12 cellular contexts compared by ENCODE assay signal in the genomic region with DNA sequence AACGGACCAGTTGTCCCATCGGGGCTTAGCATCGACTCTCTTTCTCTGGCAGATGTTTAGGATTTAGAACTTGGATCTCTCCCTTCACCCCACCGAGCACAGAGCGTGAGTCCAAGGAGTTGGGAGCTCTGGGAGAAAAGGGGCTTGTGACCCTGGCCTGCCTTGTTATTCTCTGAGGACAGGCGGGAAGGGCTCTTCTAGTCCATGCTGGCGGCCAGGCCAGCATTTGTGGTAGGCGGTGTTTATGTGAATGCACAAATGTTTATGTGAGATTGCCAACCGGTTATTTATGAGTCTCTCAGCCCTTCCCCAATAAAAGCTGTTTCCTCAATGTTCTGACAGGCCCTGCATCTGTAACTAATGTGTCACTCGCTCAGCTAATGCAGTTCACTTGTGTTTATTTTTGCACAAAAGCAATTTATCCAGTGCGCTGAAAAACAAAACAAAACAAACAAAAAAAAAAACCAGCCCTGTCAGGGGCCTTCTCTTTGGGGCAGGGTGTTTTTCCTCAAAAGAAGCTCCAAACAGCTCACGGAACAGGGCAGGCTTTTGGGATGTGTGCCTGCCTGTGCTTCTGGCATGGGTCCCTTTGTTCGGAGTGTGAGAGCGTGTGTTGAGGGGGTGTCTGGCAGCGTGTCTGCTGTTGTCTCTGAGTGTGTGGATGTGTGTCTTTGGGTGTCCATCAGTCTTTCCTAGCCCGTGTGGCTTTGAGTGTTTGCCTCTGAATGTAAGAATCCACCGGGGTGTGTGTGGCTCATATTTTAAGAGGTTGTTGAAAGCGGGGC. TPM values are rescaled to one million over a fixed set of nuclear protein-coding genes. Genes with fewer than 3 reads are reported as not detected.
DNase-seq lines count a peak whose midpoint lies in the region; ATAC-seq and TF ChIP-seq lines count a peak whose summit lies in the region.
"Had no signal": no experiment of that assay in that cellular context is flagged by ENCODE, and none has a peak within 500 bp of the region (broad histone marks: within the 10 kb centered on the region; RNA-seq: fewer than 3 reads in every experiment).

No MANE protein-coding gene starts in this region.

- H3K9me3 Mint-ChIP-seq in mesothelial cell of epicardium = no peaks in the 10 kb centered on the region
- H3K9me3 Mint-ChIP-seq in T-helper 2 cell treated with Interferon-gamma antibody and Interleukin-4, amounts not matched to agents 5 μg/mL and 100 μg/mL, for 36 hours = no peaks in the 10 kb centered on the region

- H3K4me1 Mint-ChIP-seq in mesothelial cell of epicardium = peaks cover 30% of the 10 kb centered on the region
- H3K4me1 Mint-ChIP-seq in T-helper 2 cell treated with Interferon-gamma antibody and Interleukin-4, amounts not matched to agents 5 μg/mL and 100 μg/mL, for 36 hours (ENCODE audit: low read depth) = no peaks in the 10 kb centered on the region

- peak; percentile 47 for ATAC-seq in upper lobe of right lung
- no peak for ATAC-seq in GM21367 (IDR thresholded peaks at IDR 0.05; ENCODE audit: unreplicated experiment)

- TF ChIP-seq CTCF in mesothelial cell of epicardium (IDR thresholded peaks at IDR 0.05; ENCODE audit: unreplicated experiment) (no peak), upper lobe of right lung (IDR thresholded peaks at IDR 0.05) (no peak), RWPE1 (conservative IDR thresholded peaks at IDR 0.05; ENCODE audit: low read depth) (no peak)

- no peaks in the 10 kb centered on the region for H3K36me3 Mint-ChIP-seq in mesothelial cell of epicardium
- no peaks in the 10 kb centered on the region for H3K36me3 Mint-ChIP-seq in T-helper 2 cell treated with Interferon-gamma antibody and Interleukin-4, amounts not matched to agents 5 μg/mL and 100 μg/mL, for 36 hours (ENCODE audit: low read depth)
- H3K36me3 Mint-ChIP-seq: activated naive CD8-positive, alpha-beta T cell treated with anti-CD3 and anti-CD28 coated beads, Interleukin-2, amount 10 ng/mL, durations not matched to agents 7 days and 5 days had no signal

- DNase-seq in NCI-H2107 treated with DMSO at 0.1 percent for 48 hours (lab: John Stamatoyannopoulos, UW; ENCODE audit: unreplicated experiment) (peak; percentile 12), NCI-H2107 (lab: John Stamatoyannopoulos, UW) (no peak), mesothelial cell of epicardium (ENCODE audit: low spot score in 2 of 2, unreplicated experiment in 2 of 2) (no peak), upper lobe of right lung (peak; percentile 60), RWPE1 (ENCODE audit: low spot score) (no peak)
- DNase-seq in T-helper 2 cell treated with Interferon-gamma antibody and Interleukin-4, amounts not matched to agents 5 μg/mL and 100 μg/mL, for 36 hours (ENCODE audit: low spot score) = no peak
- DNase-seq: activated CD4-positive, CD25-positive, alpha-beta regulatory T cell; activated naive CD8-positive, alpha-beta T cell treated with anti-CD3 and anti-CD28 coated beads, Interleukin-2, amount 10 ng/mL, durations not matched to agents 7 days and 5 days; glutamatergic neuron had no signal

- CTCF ChIA-PET in RWPE1 (lab: Yijun Ruan, JAX) = interaction anchor here (0.9 kb wide), 1 partner anchor 17 kb away, joined by 5 read pairs; no protein-coding TSS in a partner anchor

- H3K4me1 ChIP-seq in esophagus (ENCODE audit: control insufficient read depth in 2 of 2, insufficient read depth in 2 of 2, low read length in 1 of 2) (peaks cover 0 to 9% of the 10 kb centered on the region in 2 donors), upper lobe of right lung (peaks cover 14% of the 10 kb centered on the region)

- POLR2A ChIA-PET in RWPE1 (lab: Yijun Ruan, JAX; ENCODE audit: low non-redundant PET) = no interaction called here

- WGBS in esophagus, 2 donors = 24 to 42% methylated on average over 18 of the region's 18 CpGs

- no peaks in the 10 kb centered on the region for H3K9me3 ChIP-seq in esophagus (ENCODE audit: control insufficient read depth in 2 of 2, insufficient read depth in 1 of 2, low read depth in 1 of 2, low read length in 1 of 2)
- no peaks in the 10 kb centered on the region for H3K9me3 ChIP-seq in upper lobe of right lung

- peak overlapping the region; percentile 68 for H3K27ac Mint-ChIP-seq in mesothelial cell of epicardium
- H3K27ac Mint-ChIP-seq in T-helper 2 cell treated with Interferon-gamma antibody and Interleukin-4, amounts not matched to agents 5 μg/mL and 100 μg/mL, for 36 hours = no peak overlapping the region
- H3K27ac Mint-ChIP-seq: activated naive CD8-positive, alpha-beta T cell treated with anti-CD3 and anti-CD28 coated beads, Interleukin-2, amount 10 ng/mL, durations not matched to agents 7 days and 5 days had no signal

- no peaks in the 10 kb centered on the region for H3K36me3 ChIP-seq in esophagus (ENCODE audit: control insufficient read depth in 2 of 2, insufficient read depth in 2 of 2, low read length in 1 of 2)
- no peaks in the 10 kb centered on the region for H3K36me3 ChIP-seq in upper lobe of right lung

- H3K4me3 ChIP-seq in esophagus (ENCODE audit: low read depth in 1 of 2, low read length in 2 of 2) (no peak overlapping the region), upper lobe of right lung (no peak overlapping the region)

- intact Hi-C loops in upper lobe of right lung (cut with DNase I) = no loop called here

- no peak overlapping the region for H3K4me3 Mint-ChIP-seq in mesothelial cell of epicardium
- H3K4me3 Mint-ChIP-seq in T-helper 2 cell treated with Interferon-gamma antibody and Interleukin-4, amounts not matched to agents 5 μg/mL and 100 μg/mL, for 36 hours = no peak overlapping the region
- H3K4me3 Mint-ChIP-seq: activated naive CD8-positive, alpha-beta T cell treated with anti-CD3 and anti-CD28 coated beads, Interleukin-2, amount 10 ng/mL, durations not matched to agents 7 days and 5 days had no signal

- no peaks in the 10 kb centered on the region for H3K27me3 Mint-ChIP-seq in mesothelial cell of epicardium (ENCODE audit: low read depth)
- peaks cover 7% of the 10 kb centered on the region for H3K27me3 Mint-ChIP-seq in T-helper 2 cell treated with Interferon-gamma antibody and Interleukin-4, amounts not matched to agents 5 μg/mL and 100 μg/mL, for 36 hours (ENCODE audit: low read depth)

- H3K27me3 ChIP-seq in esophagus (ENCODE audit: control insufficient read depth in 1 of 2, insufficient read depth in 2 of 2, low read length in 2 of 2) (no peaks in the 10 kb centered on the region), upper lobe of right lung (no peaks in the 10 kb centered on the region)

- H3K27ac ChIP-seq in esophagus (ENCODE audit: low read depth in 2 of 2, low read length in 1 of 2) = peak overlapping the region; percentile 67 to 79
- H3K27ac ChIP-seq in upper lobe of right lung = peak overlapping the region; percentile 65
- H3K27ac ChIP-seq in RWPE1 = no peak overlapping the region; the same call in 1 of the 2 replicates
- H3K27ac ChIP-seq: HL-60 had no signal

RNA-seq across cellular contexts. Expression of a gene that starts 52.7 kb away (rescaled TPM):
- 1 to 10 TPM; 3.0 to 6.9 TPM for polyA plus RNA-seq in esophagus
- total RNA-seq in mesothelial cell of epicardium = 23.3 to 25.7 TPM (median 25.0 TPM) in 3 replicates
- 6.4 TPM for total RNA-seq in upper lobe of right lung

Comparison
In these comparisons a context has a peak if more than half of its experiments do, and no peak if none do; other contexts are left out.
1. DNase-seq: peak in NCI-H2107 treated with DMSO at 0.1 percent for 48 hours (single experiment) and upper lobe of right lung (single experiment); none in NCI-H2107 (single experiment), mesothelial cell of epicardium (0 of 2), RWPE1 (single experiment) and T-helper 2 cell treated with Interferon-gamma antibody and Interleukin-4, amounts not matched to agents 5 μg/mL and 100 μg/mL, for 36 hours (single experiment).